Comparison of ENCODE assay signal across 9 cellular contexts in genomic region chr7:121330053-121330833, GRCh38. TPM values are rescaled to one million over a fixed set of nuclear protein-coding genes. Genes with fewer than 3 reads are reported as not detected.
A peak's percentile ranks its signal among the peaks of the same experiment; 100 is the strongest.
DNase-seq lines count a peak whose midpoint lies in the region; ATAC-seq and TF ChIP-seq lines count a peak whose summit lies in the region.
"Had no signal": no experiment of that assay in that cellular context is flagged by ENCODE, and none has a peak within 500 bp of the region (broad histone marks: within the 10 kb centered on the region; RNA-seq: fewer than 3 reads in every experiment).

No MANE protein-coding gene starts in this region.

- POLR2A ChIA-PET in CD8-positive, alpha-beta T cell (lab: Charles Lee): no interaction called here

- CTCF ChIA-PET in CD8-positive, alpha-beta T cell (lab: Charles Lee): interaction anchor here (1.0 kb wide), 1 partner anchor 209 kb away, joined by 3 read pairs; no protein-coding TSS in a partner anchor

- H3K4me1 Mint-ChIP-seq in CD8-positive, alpha-beta T cell (ENCODE audit: low read depth): peaks cover 20% of the 10 kb centered on the region
- peaks cover 21 to 35% (median 35%) of the 10 kb centered on the region in 3 donors for H3K4me1 Mint-ChIP-seq in IgD-negative memory B cell

- H3K79me2 ChIP-seq in mesendoderm (ENCODE audit: control insufficient read depth, insufficient read depth, low read length): no peaks in the 10 kb centered on the region

- H2AK5ac ChIP-seq in mesendoderm (ENCODE audit: low read length): no peak overlapping the region

- H3K36me3 ChIP-seq in CD8-positive, alpha-beta T cell (ENCODE audit: insufficient read depth, low read length): no peaks in the 10 kb centered on the region
- H3K36me3 ChIP-seq in mesendoderm (ENCODE audit: control insufficient read depth, insufficient read depth, low read length) (no peaks in the 10 kb centered on the region), vagina (no peaks in the 10 kb centered on the region)
- no peaks in the 10 kb centered on the region for H3K36me3 ChIP-seq in effector memory CD4-positive, alpha-beta T cell (ENCODE audit: control insufficient read depth, insufficient read depth, low read length)

- no peak overlapping the region for H3K4ac ChIP-seq in mesendoderm (ENCODE audit: low read depth, low read length)

- no peak overlapping the region for H3K56ac ChIP-seq in mesendoderm (ENCODE audit: low read length)

- peaks cover 7% of the 10 kb centered on the region for H3K4me1 ChIP-seq in CD8-positive, alpha-beta T cell (ENCODE audit: insufficient read depth, low read length)
- H3K4me1 ChIP-seq in mesendoderm (ENCODE audit: control insufficient read depth, low read depth, low read length) (no peaks in the 10 kb centered on the region), vagina (peaks cover 20% of the 10 kb centered on the region)
- H3K4me1 ChIP-seq in effector memory CD4-positive, alpha-beta T cell (ENCODE audit: control insufficient read depth, insufficient read depth, low read length, poor library complexity, severe bottlenecking): peaks cover 13% of the 10 kb centered on the region

- no peak for ATAC-seq in CD8-positive, alpha-beta T cell
- ATAC-seq in GM19372 (IDR thresholded peaks at IDR 0.05; ENCODE audit: low read depth, unreplicated experiment): peak; percentile 35

- no peaks in the 10 kb centered on the region for H3K9me3 ChIP-seq in CD8-positive, alpha-beta T cell (ENCODE audit: low read length)
- H3K9me3 ChIP-seq in vagina: no peaks in the 10 kb centered on the region
- no peaks in the 10 kb centered on the region for H3K9me3 ChIP-seq in effector memory CD4-positive, alpha-beta T cell (ENCODE audit: control insufficient read depth, low read length)

- H3K27ac Mint-ChIP-seq in CD8-positive, alpha-beta T cell: no peak overlapping the region
- peak overlapping the region; percentile 82 to 89 (median 87) for H3K27ac Mint-ChIP-seq in IgD-negative memory B cell

- peak overlapping the region; percentile 47 for H3K4me3 Mint-ChIP-seq in CD8-positive, alpha-beta T cell
- peak overlapping the region; percentile 93 to 98 (median 97) for H3K4me3 Mint-ChIP-seq in IgD-negative memory B cell

- H4K5ac ChIP-seq in mesendoderm (ENCODE audit: low read length): no peak overlapping the region

- DNase-seq in CD8-positive, alpha-beta T cell: no peak
- DNase-seq in brain pericyte (ENCODE audit: low read depth, low spot score) (peak; percentile 60), mesendoderm (peak; percentile 48), vagina (ENCODE audit: extremely low spot score in 2 of 2) (no peak), HuH-7.5 (ENCODE audit: low spot score) (no peak)
- DNase-seq in effector memory CD4-positive, alpha-beta T cell: no peak

- H3K27me3 ChIP-seq in CD8-positive, alpha-beta T cell (ENCODE audit: insufficient read depth, low read length): peaks cover 4% of the 10 kb centered on the region
- H3K27me3 ChIP-seq in mesendoderm (ENCODE audit: insufficient read depth, low read length, poor library complexity) (peaks cover 15% of the 10 kb centered on the region), vagina (no peaks in the 10 kb centered on the region)
- H3K27me3 ChIP-seq in effector memory CD4-positive, alpha-beta T cell (replicated peaks; ENCODE audit: control insufficient read depth, insufficient read depth, low read length, poor library complexity, severe bottlenecking): peaks cover 8% of the 10 kb centered on the region

- no peak for TF ChIP-seq POLR2A in vagina (IDR thresholded peaks at IDR 0.05)

- no peak overlapping the region for H3K9ac ChIP-seq in mesendoderm (ENCODE audit: low read length)
- H3K9ac ChIP-seq: KMS-11 had no signal

- H3K36me3 Mint-ChIP-seq in CD8-positive, alpha-beta T cell: no peaks in the 10 kb centered on the region
- H3K36me3 Mint-ChIP-seq in IgD-negative memory B cell: no peaks in the 10 kb centered on the region

- intact Hi-C loops in CD8-positive, alpha-beta T cell (cut with DNase I, micrococcal nuclease): no loop called here
- intact Hi-C loops in vagina (cut with DNase I): no loop called here

- H3K27ac ChIP-seq in CD8-positive, alpha-beta T cell (ENCODE audit: low read depth, low read length): no peak overlapping the region
- H3K27ac ChIP-seq in mesendoderm (ENCODE audit: low read depth, low read length): no peak overlapping the region
- peak overlapping the region; percentile 65 for H3K27ac ChIP-seq in vagina
- no peak overlapping the region for H3K27ac ChIP-seq in effector memory CD4-positive, alpha-beta T cell (ENCODE audit: insufficient read depth, low read length, poor library complexity, severe bottlenecking)
- H3K27ac ChIP-seq: KMS-11 had no signal

- no CpG with 5 or more reads among the region's 52 CpGs for WGBS in mesendoderm (ENCODE audit: extremely low coverage, insufficient coverage, low lambda C conversion rate)

- H3K4me2 ChIP-seq in mesendoderm (ENCODE audit: low read length): peak overlapping the region; percentile 89
- H3K4me2 ChIP-seq: KMS-11 had no signal

- H2BK120ac ChIP-seq in mesendoderm (ENCODE audit: low read depth, low read length): no peak overlapping the region

- no peaks in the 10 kb centered on the region for H3K9me3 Mint-ChIP-seq in CD8-positive, alpha-beta T cell
- no peaks in the 10 kb centered on the region for H3K9me3 Mint-ChIP-seq in IgD-negative memory B cell

- H2BK5ac ChIP-seq in mesendoderm (ENCODE audit: low read length): no peak overlapping the region

- H3K79me1 ChIP-seq in mesendoderm (ENCODE audit: low read length): no peaks in the 10 kb centered on the region

- H2BK15ac ChIP-seq in mesendoderm (replicated peaks; ENCODE audit: low read depth): no peak overlapping the region

- no peak overlapping the region for H3K18ac ChIP-seq in mesendoderm (ENCODE audit: low read length)

- no peak overlapping the region for H3K23ac ChIP-seq in mesendoderm (ENCODE audit: low read length)

- no peak for TF ChIP-seq CTCF in CD8-positive, alpha-beta T cell (IDR thresholded peaks at IDR 0.05)
- TF ChIP-seq CTCF in vagina (IDR thresholded peaks at IDR 0.05): no peak

- peaks cover 65% of the 10 kb centered on the region for H3K27me3 Mint-ChIP-seq in CD8-positive, alpha-beta T cell (ENCODE audit: low read depth)
- peaks cover 11% of the 10 kb centered on the region for H3K27me3 Mint-ChIP-seq in IgD-negative memory B cell

- H4K8ac ChIP-seq in mesendoderm (ENCODE audit: low read depth, low read length): no peak overlapping the region

- no peak overlapping the region for H3K4me3 ChIP-seq in CD8-positive, alpha-beta T cell (ENCODE audit: low read depth, low read length)
- H3K4me3 ChIP-seq in mesendoderm (ENCODE audit: low read length): peak overlapping the region; percentile 11
- peak overlapping the region; percentile 46 to 58 for H3K4me3 ChIP-seq in vagina
- H3K4me3 ChIP-seq in effector memory CD4-positive, alpha-beta T cell (ENCODE audit: insufficient read depth, low read depth, low read length, poor library complexity, severe bottlenecking): no peak overlapping the region

RNA-seq across cellular contexts. Expression of gene WNT16, which starts 1.4 kb away (rescaled TPM):
- total RNA-seq in CD8-positive, alpha-beta T cell: not detected
- 5.9 TPM for polyA plus RNA-seq in IgD-negative memory B cell
- 0.07 TPM for polyA plus RNA-seq in mesendoderm (2013, experiment 1 of 2)
- polyA plus RNA-seq in mesendoderm (2013, experiment 2 of 2): 0.03 TPM
- total RNA-seq in vagina: 7.4 TPM

Comparison
In these comparisons a context has a peak if more than half of its experiments do, and no peak if none do; other contexts are left out.
1. DNase-seq: peak in brain pericyte (single experiment) and mesendoderm (single experiment); none in CD8-positive, alpha-beta T cell (0 of 7), vagina (0 of 2), effector memory CD4-positive, alpha-beta T cell (0 of 3) and HuH-7.5 (single experiment).
2. H3K4me3 ChIP-seq: peak in mesendoderm (single experiment) and vagina (2 of 2); none in CD8-positive, alpha-beta T cell (single experiment) and effector memory CD4-positive, alpha-beta T cell (single experiment).